In the genomic region with DNA sequence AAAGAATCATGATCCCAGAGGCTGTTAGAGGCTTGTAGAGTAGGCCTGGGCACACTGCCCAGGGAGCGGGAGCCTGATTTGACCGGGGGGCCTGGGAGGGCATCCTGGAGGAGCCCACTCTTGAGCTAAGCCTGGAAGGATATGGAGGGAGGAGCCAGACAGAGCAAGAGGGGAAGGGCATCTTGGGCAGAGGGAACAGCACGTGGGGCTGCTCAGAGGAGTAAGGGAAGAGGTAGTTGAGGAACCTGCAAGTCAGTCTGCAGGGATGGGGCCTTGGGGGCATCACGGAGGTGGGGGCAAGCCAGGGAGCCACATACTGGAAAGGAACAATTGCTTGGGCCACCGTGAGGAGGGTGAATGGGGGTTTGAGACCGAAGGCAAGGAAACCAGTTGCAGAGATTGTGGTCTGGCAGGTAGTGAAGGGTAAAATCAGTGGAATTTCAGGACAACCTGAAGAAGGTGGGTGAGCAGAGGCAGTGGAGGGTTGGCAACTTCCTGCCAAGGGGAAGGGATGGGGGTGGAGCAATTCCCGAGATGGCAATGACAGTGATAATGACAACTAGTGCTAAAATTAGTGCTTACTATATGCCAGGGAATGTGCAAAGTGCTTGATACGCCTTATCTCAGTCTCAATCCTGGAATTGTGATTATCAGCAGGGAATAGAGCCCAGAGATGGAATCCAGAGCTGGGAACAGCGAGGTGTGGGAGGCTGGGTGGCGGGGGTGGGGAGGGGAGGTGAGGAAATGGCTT, we compare ENCODE assay signal across 1 cellular context.
TF ChIP-seq lines count a peak whose summit lies in the region.

No MANE protein-coding gene starts in this region.

TF ChIP-seq in HEK293, 187 proteins besides CTCF, POLR2A, EP300 and RAD21 (continued from another document):
- TF ChIP-seq KLF9 (tag by site-specific recombination; IDR thresholded peaks at IDR 0.05; ENCODE audit: low read depth) (no peak), KLF8 (tag by site-specific recombination; IDR thresholded peaks at IDR 0.05) (no peak), ZBTB17 (tag by site-specific recombination; IDR thresholded peaks at IDR 0.05) (peak; percentile 20; the same call in 1 of the 2 replicates)
TF ChIP-seq in HEK293: peak in this region for 6.
